Comparison of ENCODE assay signal across 22 cellular contexts in genomic region chr16:48392407-48392806, GRCh38. TPM values are rescaled to one million over a fixed set of nuclear protein-coding genes. Genes with fewer than 3 reads are reported as not detected.
DNase-seq lines count a peak whose midpoint lies in the region; ATAC-seq, FAIRE-seq and TF ChIP-seq lines count a peak whose summit lies in the region.
"Had no signal": no experiment of that assay in that cellular context is flagged by ENCODE, and none has a peak within 500 bp of the region (broad histone marks: within the 10 kb centered on the region; RNA-seq: fewer than 3 reads in every experiment).

No MANE protein-coding gene starts in this region.

- no peak overlapping the region for H3K4me3 ChIP-seq in coronary artery
- no peak overlapping the region for H3K4me3 ChIP-seq in psoas muscle
- H3K4me3 ChIP-seq in pancreas: no peak overlapping the region
- H3K4me3 ChIP-seq: GM23338 had no signal

- no peak for FAIRE-seq in pancreas (lab: Jason Lieb, UNC)
- FAIRE-seq: A204.1, D721Med, G401.6, GM12891, GM18507, H54 had no signal

- H3K4me1 ChIP-seq in psoas muscle: peaks cover 24% of the 10 kb centered on the region
- H3K4me1 ChIP-seq in pancreas: no peaks in the 10 kb centered on the region

- no peaks in the 10 kb centered on the region for H3K9me3 ChIP-seq in psoas muscle
- no peaks in the 10 kb centered on the region for H3K9me3 ChIP-seq in pancreas
- H3K9me3 ChIP-seq: BE2C, Caco-2 had no signal

- peak; percentile 21 for DNase-seq in coronary artery (ENCODE audit: low spot score)
- DNase-seq in ecto neural progenitor cell (ENCODE audit: low spot score): peak; percentile 5
- DNase-seq in psoas muscle: no peak
- DNase-seq in COLO829 (ENCODE audit: low spot score): no peak
- no peak for DNase-seq in RPMI8226
- no peak for DNase-seq in pancreas
- DNase-seq: ACHN; BE2C; C1 segment of cervical spinal cord; Caco-2; CD4-positive, CD25-positive, alpha-beta regulatory T cell; CD8-positive, alpha-beta memory T cell; HCEC 1CT; IMR-90 had no signal

- WGBS in psoas muscle, 3 donors: 24 to 38% (median 33%) methylated on average over 5 of the region's 5 CpGs
- 84 to 87% methylated on average over 5 of the region's 5 CpGs for WGBS in pancreas, 2 donors

- H3K27me3 ChIP-seq in psoas muscle (ENCODE audit: insufficient read depth in 3 of 3, low read length in 2 of 3) (no peaks in the 10 kb centered on the region), pancreas (no peaks in the 10 kb centered on the region)
- H3K27me3 ChIP-seq: BE2C had no signal

- intact Hi-C loops in psoas muscle (cut with DNase I) (no loop called here), pancreas (cut with DNase I) (no loop called here)

- H3K27ac ChIP-seq in coronary artery: no peak overlapping the region
- peak overlapping the region; percentile 87 for H3K27ac ChIP-seq in psoas muscle
- no peak overlapping the region for H3K27ac ChIP-seq in pancreas
- H3K27ac ChIP-seq: HL-60 had no signal

- no peak for TF ChIP-seq CTCF in coronary artery (IDR thresholded peaks at IDR 0.05)
- TF ChIP-seq CTCF in psoas muscle (IDR thresholded peaks at IDR 0.05): no peak
- TF ChIP-seq CTCF in pancreas (IDR thresholded peaks at IDR 0.05): no peak

- peak in 2 of 4 donors; percentile 34 to 41 for ATAC-seq in psoas muscle
- ATAC-seq in pancreas: no peak
- ATAC-seq: GM23338 had no signal

- H3K36me3 ChIP-seq in psoas muscle (ENCODE audit: insufficient read depth in 1 of 2, low read depth in 1 of 2) (no peaks in the 10 kb centered on the region), pancreas (no peaks in the 10 kb centered on the region)
- H3K36me3 ChIP-seq: BE2C had no signal

RNA-seq across cellular contexts. Expression of gene SIAH1, which starts 7.2 kb away (rescaled TPM):
- total RNA-seq in psoas muscle (10 to 100 TPM; 16.2 to 26.0 (median 18.6) TPM), pancreas (10 to 100 TPM in 3 of 6 donors, 1 to 10 TPM in 3; 7.2 to 13.2 (median 9.8) TPM)
- polyA plus RNA-seq in psoas muscle (10 to 100 TPM; 10.4 to 19.0 (median 16.2) TPM), pancreas (10 to 100 TPM in 1 of 2 donors, 1 to 10 TPM in 1; 6.0 to 10.7 TPM)

Comparison
In these comparisons a context has a peak if more than half of its experiments do, and no peak if none do; other contexts are left out.
1. DNase-seq: peak in coronary artery (single experiment) and ecto neural progenitor cell (single experiment); none in psoas muscle (0 of 2), COLO829 (single experiment), RPMI8226 (single experiment) and pancreas (0 of 6).